ENCODE assay signal across 8 cellular contexts in the genomic region with DNA sequence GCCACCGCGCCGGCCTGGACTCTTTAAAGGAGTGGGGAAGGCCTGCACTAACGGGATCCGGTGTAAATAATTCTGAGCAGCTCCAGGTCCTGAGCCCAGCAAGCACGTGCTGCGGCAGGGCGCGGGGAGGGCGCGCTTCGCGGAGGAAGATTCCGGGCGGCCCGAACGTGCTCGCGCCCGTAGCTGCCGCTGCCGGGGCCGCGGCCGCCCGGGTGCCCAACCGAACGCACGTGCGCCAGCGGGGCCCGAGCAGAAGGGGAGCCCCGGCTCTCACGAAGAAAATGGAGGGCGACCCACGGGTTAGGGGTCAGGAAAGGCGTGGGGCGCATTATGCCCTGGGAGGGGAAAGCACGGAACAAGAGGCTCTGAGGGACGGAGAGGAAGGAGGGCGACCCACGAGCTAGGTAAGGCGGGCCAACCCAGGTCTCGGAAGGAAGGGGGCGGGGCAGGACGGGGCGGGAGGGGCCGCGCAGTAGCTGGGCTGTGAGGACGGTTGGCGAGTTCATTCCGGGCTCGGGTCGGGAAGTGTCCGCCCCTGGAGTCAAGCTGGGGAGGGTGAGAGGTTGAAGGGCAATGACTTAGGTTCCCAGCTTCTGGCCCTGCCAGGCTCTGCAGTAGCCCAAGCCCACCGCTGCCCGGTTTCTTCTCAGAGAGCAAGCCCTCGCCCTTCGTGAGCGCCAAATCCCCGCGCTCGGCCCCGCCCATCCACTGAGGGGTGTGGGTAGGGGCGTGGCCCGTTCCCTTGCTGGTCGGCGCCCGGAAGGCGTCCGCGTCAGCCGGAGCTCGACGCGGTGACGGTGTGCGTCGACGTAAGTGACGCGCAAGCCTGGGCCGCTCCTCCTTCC. TPM values are rescaled to one million over a fixed set of nuclear protein-coding genes. Genes with fewer than 3 reads are reported as not detected.
DNase-seq lines count a peak whose midpoint lies in the region; ATAC-seq and TF ChIP-seq lines count a peak whose summit lies in the region.

ZNF131 (plus strand) TSS at position 195 of the 845 bp plus-strand sequence. CDS start 1,140 bp downstream, outside the sequence.

- peaks cover 10% of the 10 kb centered on the region for H3K36me3 Mint-ChIP-seq in chondrocyte (ENCODE audit: low read depth)

- TF ChIP-seq POLR2A in GM19099 (IDR thresholded peaks at IDR 0.05; ENCODE audit: extremely low read depth, insufficient read length, low read depth) = peak; percentile 86

- ATAC-seq in HG03432 (IDR thresholded peaks at IDR 0.05; ENCODE audit: unreplicated experiment) = peak; percentile 95

- H3K27me3 Mint-ChIP-seq in chondrocyte (ENCODE audit: low read depth) = no peaks in the 10 kb centered on the region

- no peaks in the 10 kb centered on the region for H3K9me3 Mint-ChIP-seq in chondrocyte (ENCODE audit: low read depth)

- peak within 1 kb of the TSS; percentile 96 for H3K4me3 Mint-ChIP-seq in chondrocyte (ENCODE audit: unreplicated experiment)

- peak within 1 kb of the TSS; percentile 97 for H3K27ac Mint-ChIP-seq in chondrocyte (ENCODE audit: unreplicated experiment)

- TF ChIP-seq CTCF in chondrocyte (IDR thresholded peaks at IDR 0.05) = no peak

- DNase-seq in AG20443 (ENCODE audit: low spot score) = peak; percentile 98
- peak; percentile 94 for DNase-seq in NCI-H510A (lab: John Stamatoyannopoulos, UW)
- peak; percentile 93 to 94 for DNase-seq in activated CD4-positive, alpha-beta T cell treated with anti-CD3 and anti-CD28 coated beads for 24 hours (ENCODE audit: low read depth in 2 of 2)
- peak; percentile 98 for DNase-seq in chondrocyte (ENCODE audit: low spot score)
- peak; percentile 79 for DNase-seq in kidney glomerular epithelial cell (lab: John Stamatoyannopoulos, UW)
- peak; percentile 90 to 96 for DNase-seq in stimulated activated CD4-positive, alpha-beta T cell treated with anti-CD3 and anti-CD28 coated beads, Interleukin-1b, Interleukin-23, amount 100 ng/mL, for 1 hour (ENCODE audit: low read depth in 2 of 2)

- peaks cover 37% of the 10 kb centered on the region for H3K4me1 Mint-ChIP-seq in chondrocyte (ENCODE audit: low read depth)

RNA-seq across cellular contexts. Expression of gene ZNF131, which starts in this region (rescaled TPM):
- total RNA-seq in chondrocyte = 29.2 to 37.3 TPM (median 29.4 TPM) in 3 replicates

Comparison
In these comparisons a context has a peak if more than half of its experiments do, and no peak if none do; other contexts are left out.
1. Peak in every context shown above with its lines: DNase-seq and ATAC-seq.